In the genomic region with DNA sequence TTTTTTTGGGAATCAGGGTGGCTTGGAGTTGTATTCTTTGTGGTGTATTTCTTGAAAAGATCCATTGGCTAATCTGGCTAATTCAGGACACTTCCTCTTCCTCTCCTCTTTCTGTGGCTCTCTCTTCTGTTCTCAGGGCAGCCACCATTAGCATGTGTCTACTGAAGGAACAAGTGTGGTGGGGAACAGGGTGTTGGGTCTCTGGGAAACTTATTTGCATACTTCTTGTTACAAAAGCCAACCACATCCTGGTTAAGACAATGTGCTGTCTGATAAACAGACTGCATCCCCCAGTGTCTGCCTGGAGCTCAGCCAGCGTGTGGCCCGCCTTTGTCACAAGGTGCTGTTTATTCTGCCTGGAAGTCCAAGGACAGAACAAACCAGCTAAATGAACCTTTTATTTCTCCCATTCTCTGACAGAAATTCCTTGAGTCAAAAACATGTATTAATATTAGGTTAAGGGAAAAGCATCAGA, we compare ENCODE assay signal across 8 cellular contexts.
DNase-seq lines count a peak whose midpoint lies in the region; ATAC-seq and TF ChIP-seq lines count a peak whose summit lies in the region.

No MANE protein-coding gene starts in this region.

- H3K36me3 ChIP-seq in KMS-11 (ENCODE audit: insufficient read depth) (no peaks in the 10 kb centered on the region), mesodermal cell (ENCODE audit: control insufficient read depth, insufficient read depth, low read length) (no peaks in the 10 kb centered on the region), stomach (no peaks in the 10 kb centered on the region)
- no peaks in the 10 kb centered on the region for H3K36me3 ChIP-seq in effector memory CD4-positive, alpha-beta T cell (ENCODE audit: control insufficient read depth, insufficient read depth, low read length)

- H3K27me3 ChIP-seq in KMS-11 (ENCODE audit: insufficient read depth, low read depth) (no peaks in the 10 kb centered on the region), stomach (no peaks in the 10 kb centered on the region)
- no peaks in the 10 kb centered on the region for H3K27me3 ChIP-seq in effector memory CD4-positive, alpha-beta T cell (replicated peaks; ENCODE audit: control insufficient read depth, insufficient read depth, low read length, poor library complexity, severe bottlenecking)

- peaks cover 43% of the 10 kb centered on the region for H3K4me1 Mint-ChIP-seq in activated CD4-positive, alpha-beta T cell treated with anti-CD3 and anti-CD28 coated beads, Interleukin-2, amount 10 ng/mL, durations not matched to agents 7 days and 5 days

- H2AFZ ChIP-seq in KMS-11 (ENCODE audit: low read depth): peak overlapping the region; percentile 44; the same call in 1 of the 2 replicates

- H3K27me3 Mint-ChIP-seq in activated CD4-positive, alpha-beta T cell treated with anti-CD3 and anti-CD28 coated beads, Interleukin-2, amount 10 ng/mL, durations not matched to agents 7 days and 5 days: peaks cover 2% of the 10 kb centered on the region

- H3K4me1 ChIP-seq in KMS-11 (ENCODE audit: low read depth, poor library complexity, severe bottlenecking): peaks cover 44% of the 10 kb centered on the region
- peaks cover 6% of the 10 kb centered on the region for H3K4me1 ChIP-seq in effector memory CD4-positive, alpha-beta T cell (ENCODE audit: control insufficient read depth, insufficient read depth, low read length, poor library complexity, severe bottlenecking)
- H3K4me1 ChIP-seq in mesodermal cell (ENCODE audit: control insufficient read depth, insufficient read depth, low read length, poor library complexity, severe bottlenecking): peaks cover 37% of the 10 kb centered on the region
- peaks cover 0 to 31% (median 28%) of the 10 kb centered on the region in 4 donors for H3K4me1 ChIP-seq in stomach

- H3K4me3 Mint-ChIP-seq in activated CD4-positive, alpha-beta T cell treated with anti-CD3 and anti-CD28 coated beads, Interleukin-2, amount 10 ng/mL, durations not matched to agents 7 days and 5 days: peak overlapping the region; percentile 1

- peak overlapping the region; percentile 55 for H3K4me2 ChIP-seq in KMS-11

- intact Hi-C loops in stomach (cut with DNase I; ENCODE audit: low total_unique reads): no loop called here

- H3K9me3 Mint-ChIP-seq in activated CD4-positive, alpha-beta T cell treated with anti-CD3 and anti-CD28 coated beads, Interleukin-2, amount 10 ng/mL, durations not matched to agents 7 days and 5 days: peaks cover 9% of the 10 kb centered on the region

- H3K79me2 ChIP-seq in KMS-11 (ENCODE audit: insufficient read depth, low read depth): no peaks in the 10 kb centered on the region

- H3K36me3 Mint-ChIP-seq in activated CD4-positive, alpha-beta T cell treated with anti-CD3 and anti-CD28 coated beads, Interleukin-2, amount 10 ng/mL, durations not matched to agents 7 days and 5 days (ENCODE audit: low read depth): peaks cover 5% of the 10 kb centered on the region

- peak overlapping the region; percentile 67 for H3K27ac Mint-ChIP-seq in activated CD4-positive, alpha-beta T cell treated with anti-CD3 and anti-CD28 coated beads, Interleukin-2, amount 10 ng/mL, durations not matched to agents 7 days and 5 days

- peak overlapping the region; percentile 35; the same call in 1 of the 2 replicates for H3K9ac ChIP-seq in KMS-11

- WGBS in mesodermal cell (ENCODE audit: insufficient coverage in 2 of 2), 2 experiments: 40% methylated on average over 1 of the region's 2 CpGs; no CpG with 5 or more reads in 1 of the 2 experiments
- WGBS in stomach, 5 donors: 6 to 30% (median 16%) methylated on average over 2 of the region's 2 CpGs

- peak; percentile 100 for ATAC-seq in GM21723 (IDR thresholded peaks at IDR 0.05; ENCODE audit: unreplicated experiment)

- peak; percentile 45 for DNase-seq in GM10266 (ENCODE audit: extremely low spot score)
- DNase-seq in activated CD4-positive, alpha-beta T cell treated with anti-CD3 and anti-CD28 coated beads, Interleukin-2, amount 10 ng/mL, durations not matched to agents 7 days and 5 days: peak; percentile 53
- DNase-seq in effector memory CD4-positive, alpha-beta T cell: peak; percentile 4 to 38 (median 22)
- peak; percentile 62 for DNase-seq in stomach
- no peak for DNase-seq in NCI-H446 (lab: John Stamatoyannopoulos, UW)

- TF ChIP-seq POLR2A in stomach (IDR thresholded peaks at IDR 0.05): no peak

- CTCF ChIA-PET in activated CD4-positive, alpha-beta T cell treated with anti-CD3 and anti-CD28 coated beads, Interleukin-2, amount 10 ng/mL, durations not matched to agents 7 days and 5 days (lab: Charles Lee): no interaction called here

- H3K27ac ChIP-seq in KMS-11: peak overlapping the region; percentile 75
- H3K27ac ChIP-seq in effector memory CD4-positive, alpha-beta T cell (ENCODE audit: insufficient read depth, low read length, poor library complexity, severe bottlenecking): no peak overlapping the region
- H3K27ac ChIP-seq in mesodermal cell (ENCODE audit: low read depth, low read length, severe bottlenecking): peak overlapping the region; percentile 74
- H3K27ac ChIP-seq in stomach: peak overlapping the region in 4 of 5 donors; percentile 10 to 80 (median 74)

- H3K9me3 ChIP-seq in effector memory CD4-positive, alpha-beta T cell (ENCODE audit: control insufficient read depth, low read length): no peaks in the 10 kb centered on the region
- no peaks in the 10 kb centered on the region for H3K9me3 ChIP-seq in mesodermal cell (ENCODE audit: control insufficient read depth, low read length)
- no peaks in the 10 kb centered on the region for H3K9me3 ChIP-seq in stomach

- POLR2A ChIA-PET in activated CD4-positive, alpha-beta T cell treated with anti-CD3 and anti-CD28 coated beads, Interleukin-2, amount 10 ng/mL, durations not matched to agents 7 days and 5 days (lab: Charles Lee): no interaction called here

- no peak for TF ChIP-seq CTCF in GM10266 (IDR thresholded peaks at IDR 0.05; ENCODE audit: control insufficient read depth, insufficient read depth, low read depth, missing control alignments)
- no peak for TF ChIP-seq CTCF in KMS-11 (conservative IDR thresholded peaks at IDR 0.05; ENCODE audit: low read depth, low read length)
- TF ChIP-seq CTCF in stomach (IDR thresholded peaks at IDR 0.05): no peak

- H3K4me3 ChIP-seq in KMS-11 (IDR thresholded peaks at IDR 0.05; ENCODE audit: insufficient read depth, low read depth, low read length) (no peak overlapping the region), mesodermal cell (ENCODE audit: extremely low read depth, insufficient read depth, low read length, poor library complexity, severe bottlenecking) (no peak overlapping the region), stomach (no peak overlapping the region)
- no peak overlapping the region for H3K4me3 ChIP-seq in effector memory CD4-positive, alpha-beta T cell (ENCODE audit: insufficient read depth, low read depth, low read length, poor library complexity, severe bottlenecking)

- H4K20me1 ChIP-seq in KMS-11 (ENCODE audit: insufficient read depth): no peaks in the 10 kb centered on the region

- no peak for TF ChIP-seq EP300 in stomach (IDR thresholded peaks at IDR 0.05)

Comparison
In these comparisons a context has a peak if more than half of its experiments do, and no peak if none do; other contexts are left out.
1. DNase-seq: peak in GM10266 (single experiment), activated CD4-positive, alpha-beta T cell treated with anti-CD3 and anti-CD28 coated beads, Interleukin-2, amount 10 ng/mL, durations not matched to agents 7 days and 5 days (single experiment), effector memory CD4-positive, alpha-beta T cell (3 of 3) and stomach (single experiment); none in NCI-H446 (0 of 2).